Comparison of ENCODE assay signal across 2 cellular contexts in genomic region chr10:36182059-36182654, GRCh38.
TF ChIP-seq lines count a peak whose summit lies in the region.

No MANE protein-coding gene starts in this region.

TF ChIP-seq in SK-N-SH, 30 proteins besides CTCF, POLR2A, EP300 and RAD21 (continued from another document):
- TF ChIP-seq, protein P1, sequence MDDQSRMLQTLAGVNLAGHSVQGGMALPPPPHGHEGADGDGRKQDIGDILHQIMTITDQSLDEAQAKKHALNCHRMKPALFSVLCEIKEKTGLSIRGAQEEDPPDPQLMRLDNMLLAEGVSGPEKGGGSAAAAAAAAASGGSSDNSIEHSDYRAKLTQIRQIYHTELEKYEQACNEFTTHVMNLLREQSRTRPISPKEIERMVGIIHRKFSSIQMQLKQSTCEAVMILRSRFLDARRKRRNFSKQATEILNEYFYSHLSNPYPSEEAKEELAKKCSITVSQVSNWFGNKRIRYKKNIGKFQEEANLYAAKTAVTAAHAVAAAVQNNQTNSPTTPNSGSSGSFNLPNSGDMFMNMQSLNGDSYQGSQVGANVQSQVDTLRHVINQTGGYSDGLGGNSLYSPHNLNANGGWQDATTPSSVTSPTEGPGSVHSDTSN (IDR thresholded peaks at IDR 0.05), result no peak
- no peak for TF ChIP-seq SMC3 (IDR thresholded peaks at IDR 0.05; ENCODE audit: low read depth, low read length)

TF ChIP-seq in SK-N-SH treated with all-trans-retinoic acid at 6 μM for 48 hours, 23 proteins besides CTCF, POLR2A, EP300 and RAD21 (continued from another document):
- TF ChIP-seq TCF4 (CRISPR knock-in tag; IDR thresholded peaks at IDR 0.05; ENCODE audit: borderline replicate concordance) (no peak), RARB (CRISPR knock-in tag; IDR thresholded peaks at IDR 0.05) (no peak), ESRRG (CRISPR knock-in tag; IDR thresholded peaks at IDR 0.05) (no peak), ZNF565 (CRISPR knock-in tag; conservative IDR thresholded peaks at IDR 0.05; ENCODE audit: low read depth) (no peak), CSDC2 (CRISPR knock-in tag; IDR thresholded peaks at IDR 0.05) (no peak), ZNF8 (CRISPR knock-in tag; IDR thresholded peaks at IDR 0.05) (no peak), TOX (CRISPR knock-in tag; IDR thresholded peaks at IDR 0.05; ENCODE audit: borderline replicate concordance) (no peak), GLIS3 (CRISPR knock-in tag; IDR thresholded peaks at IDR 0.05) (no peak), ZFP3 (CRISPR knock-in tag; IDR thresholded peaks at IDR 0.05) (no peak), ISL1 (CRISPR knock-in tag; IDR thresholded peaks at IDR 0.05) (no peak), BACH2 (CRISPR knock-in tag; IDR thresholded peaks at IDR 0.05; ENCODE audit: borderline replicate concordance) (no peak), OSR1 (CRISPR knock-in tag; IDR thresholded peaks at IDR 0.05) (no peak), TSHZ2 (CRISPR knock-in tag; IDR thresholded peaks at IDR 0.05) (no peak)
- TF ChIP-seq, protein P2, sequence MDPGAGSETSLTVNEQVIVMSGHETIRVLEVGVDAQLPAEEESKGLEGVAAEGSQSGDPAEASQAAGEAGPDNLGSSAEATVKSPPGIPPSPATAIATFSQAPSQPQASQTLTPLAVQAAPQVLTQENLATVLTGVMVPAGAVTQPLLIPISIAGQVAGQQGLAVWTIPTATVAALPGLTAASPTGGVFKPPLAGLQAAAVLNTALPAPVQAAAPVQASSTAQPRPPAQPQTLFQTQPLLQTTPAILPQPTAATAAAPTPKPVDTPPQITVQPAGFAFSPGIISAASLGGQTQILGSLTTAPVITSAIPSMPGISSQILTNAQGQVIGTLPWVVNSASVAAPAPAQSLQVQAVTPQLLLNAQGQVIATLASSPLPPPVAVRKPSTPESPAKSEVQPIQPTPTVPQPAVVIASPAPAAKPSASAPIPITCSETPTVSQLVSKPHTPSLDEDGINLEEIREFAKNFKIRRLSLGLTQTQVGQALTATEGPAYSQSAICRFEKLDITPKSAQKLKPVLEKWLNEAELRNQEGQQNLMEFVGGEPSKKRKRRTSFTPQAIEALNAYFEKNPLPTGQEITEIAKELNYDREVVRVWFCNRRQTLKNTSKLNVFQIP (CRISPR knock-in tag; IDR thresholded peaks at IDR 0.05; ENCODE audit: borderline replicate concordance, low read depth), result no peak
- TF ChIP-seq, protein P3, sequence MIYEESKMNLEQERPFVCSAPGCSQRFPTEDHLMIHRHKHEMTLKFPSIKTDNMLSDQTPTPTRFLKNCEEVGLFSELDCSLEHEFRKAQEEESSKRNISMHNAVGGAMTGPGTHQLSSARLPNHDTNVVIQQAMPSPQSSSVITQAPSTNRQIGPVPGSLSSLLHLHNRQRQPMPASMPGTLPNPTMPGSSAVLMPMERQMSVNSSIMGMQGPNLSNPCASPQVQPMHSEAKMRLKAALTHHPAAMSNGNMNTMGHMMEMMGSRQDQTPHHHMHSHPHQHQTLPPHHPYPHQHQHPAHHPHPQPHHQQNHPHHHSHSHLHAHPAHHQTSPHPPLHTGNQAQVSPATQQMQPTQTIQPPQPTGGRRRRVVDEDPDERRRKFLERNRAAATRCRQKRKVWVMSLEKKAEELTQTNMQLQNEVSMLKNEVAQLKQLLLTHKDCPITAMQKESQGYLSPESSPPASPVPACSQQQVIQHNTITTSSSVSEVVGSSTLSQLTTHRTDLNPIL (CRISPR knock-in tag; IDR thresholded peaks at IDR 0.05; ENCODE audit: low read depth), result no peak
